25 cellular contexts compared by ENCODE assay signal in the genomic region with DNA sequence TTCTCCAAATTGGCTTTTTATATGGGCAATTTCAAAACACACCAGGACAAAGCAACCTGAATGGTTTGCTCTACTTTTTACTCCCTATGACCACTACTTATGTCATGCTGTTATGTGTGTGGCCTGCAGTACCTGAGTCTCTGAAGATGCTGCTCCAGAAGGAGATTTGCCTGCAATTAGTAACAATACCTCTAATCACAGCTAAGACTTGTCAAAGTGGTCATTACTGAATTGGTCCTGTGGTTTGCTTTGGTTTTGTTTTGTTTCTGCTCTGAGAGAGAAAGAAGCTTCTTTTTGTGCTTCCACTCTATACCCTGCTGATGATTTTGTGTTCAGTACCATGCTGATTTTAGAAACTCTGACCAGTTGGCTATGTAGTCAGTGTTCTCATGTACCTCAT. TPM values are rescaled to one million over a fixed set of nuclear protein-coding genes. Genes with fewer than 3 reads are reported as not detected.
"Had no signal": no experiment of that assay in that cellular context is flagged by ENCODE, and none has a peak within 500 bp of the region (broad histone marks: within the 10 kb centered on the region; RNA-seq: fewer than 3 reads in every experiment).

No MANE protein-coding gene starts in this region.

- DNase-seq: activated CD4-positive, alpha-beta T cell treated with anti-CD3 and anti-CD28 coated beads for 4 hours; activated CD8-positive, alpha-beta memory T cell treated with anti-CD3 and anti-CD28 coated beads, Interleukin-2, amount 50 U/mL, for 4 hours; activated CD8-positive, alpha-beta T cell treated with anti-CD3 and anti-CD28 coated beads for 36 hours; activated naive CD4-positive, alpha-beta T cell treated with anti-CD3 and anti-CD28 coated beads, Interleukin-2, amount 50 U/mL, for 16 hours; activated naive CD8-positive, alpha-beta T cell treated with anti-CD3 and anti-CD28 coated beads, Interleukin-2, amount 10 ng/mL, durations not matched to agents 7 days and 5 days; adrenal gland; anterior cingulate cortex; cerebellar nuclear complex; MG63; MV-4-11; NCI-H1092 treated with DMSO at 0.1 percent for 48 hours; NCI-H1436 treated with DMSO at 0.1 percent for 48 hours; NCI-H187; NCI-H2081; NCI-H226; NCI-H526; NCI-H82; NK-92 treated with Interleukin-12 subunit alpha and Interleukin-12 subunit beta, amount 100 ng/mL, for 24 hours; SIG-M5; T-helper 1 cell; WERI-Rb-1 had no signal

- H3K4me3 ChIP-seq: adrenal gland, MG63 had no signal

- ATAC-seq: activated CD4-positive, CD25-positive, alpha-beta regulatory T cell treated with anti-CD3 and anti-CD28 coated beads, Interleukin-2, amount 50 U/mL, for 24 hours; activated CD8-positive, alpha-beta T cell treated with anti-CD3 and anti-CD28 coated beads for 36 hours had no signal

- H3K4me1 Mint-ChIP-seq: activated naive CD8-positive, alpha-beta T cell treated with anti-CD3 and anti-CD28 coated beads, Interleukin-2, amount 10 ng/mL, durations not matched to agents 7 days and 5 days had no signal

- H3K27ac ChIP-seq: adrenal gland, WERI-Rb-1 had no signal

- H3K9me3 Mint-ChIP-seq: activated CD8-positive, alpha-beta T cell treated with anti-CD3 and anti-CD28 coated beads for 36 hours had no signal

- H3K36me3 ChIP-seq: adrenal gland, WERI-Rb-1 had no signal

- H3K36me3 Mint-ChIP-seq: activated naive CD8-positive, alpha-beta T cell treated with anti-CD3 and anti-CD28 coated beads, Interleukin-2, amount 10 ng/mL, durations not matched to agents 7 days and 5 days had no signal

- H3K9me3 ChIP-seq: adrenal gland, MG63 had no signal

- H3K27ac Mint-ChIP-seq: activated CD8-positive, alpha-beta T cell treated with anti-CD3 and anti-CD28 coated beads for 36 hours; activated naive CD8-positive, alpha-beta T cell treated with anti-CD3 and anti-CD28 coated beads, Interleukin-2, amount 10 ng/mL, durations not matched to agents 7 days and 5 days had no signal

- H3K4me1 ChIP-seq: adrenal gland had no signal

- H3K27me3 ChIP-seq: adrenal gland, MG63 had no signal

- FAIRE-seq: colon had no signal

- H3K27me3 Mint-ChIP-seq: activated CD8-positive, alpha-beta T cell treated with anti-CD3 and anti-CD28 coated beads for 36 hours; activated naive CD8-positive, alpha-beta T cell treated with anti-CD3 and anti-CD28 coated beads, Interleukin-2, amount 10 ng/mL, durations not matched to agents 7 days and 5 days had no signal

- H3K4me3 Mint-ChIP-seq: activated CD8-positive, alpha-beta T cell treated with anti-CD3 and anti-CD28 coated beads for 36 hours; activated naive CD8-positive, alpha-beta T cell treated with anti-CD3 and anti-CD28 coated beads, Interleukin-2, amount 10 ng/mL, durations not matched to agents 7 days and 5 days had no signal

RNA-seq across cellular contexts. Expression of gene HGF, which starts 25.5 kb away (rescaled TPM):
- total RNA-seq: activated CD8-positive, alpha-beta T cell treated with anti-CD3 and anti-CD28 coated beads for 36 hours; activated naive CD8-positive, alpha-beta T cell treated with anti-CD3 and anti-CD28 coated beads, Interleukin-2, amount 10 ng/mL, durations not matched to agents 7 days and 5 days; NCI-H460; T-helper 2 cell treated with Interferon-gamma antibody and Interleukin-4, amounts not matched to agents 100 ng/mL and 5 ng/mL, for 36 hours had no signal
